Comparison of ENCODE assay signal across 21 cellular contexts in genomic region chr17:79739148-79740062, GRCh38. TPM values are rescaled to one million over a fixed set of nuclear protein-coding genes. Genes with fewer than 3 reads are reported as not detected.
DNase-seq lines count a peak whose midpoint lies in the region; ATAC-seq and TF ChIP-seq lines count a peak whose summit lies in the region.
"Had no signal": no experiment of that assay in that cellular context is flagged by ENCODE, and none has a peak within 500 bp of the region (broad histone marks: within the 10 kb centered on the region; RNA-seq: fewer than 3 reads in every experiment).

No MANE protein-coding gene starts in this region.

- TF ChIP-seq CTCF in astrocyte of the spinal cord (IDR thresholded peaks at IDR 0.05; ENCODE audit: low read depth, low read length) (no peak), nephron progenitor cell (IDR thresholded peaks at IDR 0.05) (no peak)

- H3K36me3 ChIP-seq in BLaER1 = no peaks in the 10 kb centered on the region
- H3K36me3 ChIP-seq: esophagus squamous epithelium had no signal

- in situ Hi-C loops in astrocyte of the spinal cord (cut with HindIII; ENCODE audit: low sequenced_read_pairs) = no loop called here

- H3K9me3 ChIP-seq in BLaER1 = no peaks in the 10 kb centered on the region
- H3K9me3 ChIP-seq: esophagus squamous epithelium had no signal

- no peaks in the 10 kb centered on the region for H3K27me3 ChIP-seq in BLaER1

- peaks cover 49% of the 10 kb centered on the region for H3K4me1 Mint-ChIP-seq in nephron progenitor cell
- H3K4me1 Mint-ChIP-seq: immature natural killer cell had no signal

- no peak overlapping the region for H3K27ac ChIP-seq in BLaER1
- H3K27ac ChIP-seq: esophagus squamous epithelium had no signal

- no peaks in the 10 kb centered on the region for H3K9me3 Mint-ChIP-seq in nephron progenitor cell
- H3K9me3 Mint-ChIP-seq: activated B cell treated with CpG ODN at 0.5 μM for 24 hours; activated T-helper 1 cell treated with anti-CD3 and anti-CD28 coated beads, Interleukin-12 subunit alpha, Interleukin-12 subunit beta, Interleukin-2, Interleukin-4 antibody, amounts not matched to agents 30 ng/mL and 10 ng/mL and 1 ng/mL, durations not matched to agents 14 hours and 24 hours and 36 hours; immature natural killer cell; natural killer cell treated with Interleukin-12 subunit alpha and Interleukin-12 subunit beta and Interleukin-15 and Interleukin-18, amount 100 ng/mL, for 72 hours; T-helper 1 cell treated with Interleukin-12 subunit alpha and Interleukin-12 subunit beta and Interleukin-4 antibody, amounts not matched to agents 30 μg/mL and 1 μg/mL, for 36 hours had no signal

- no peak overlapping the region for H3K4me3 ChIP-seq in BLaER1
- no peak overlapping the region for H3K4me3 ChIP-seq in astrocyte of the spinal cord (ENCODE audit: low read depth, low read length)
- H3K4me3 ChIP-seq: esophagus squamous epithelium, lung had no signal

- H3K27ac Mint-ChIP-seq in nephron progenitor cell = no peak overlapping the region
- H3K27ac Mint-ChIP-seq: activated B cell treated with CpG ODN at 0.5 μM for 24 hours; activated T-helper 1 cell treated with anti-CD3 and anti-CD28 coated beads, Interleukin-12 subunit alpha, Interleukin-12 subunit beta, Interleukin-2, Interleukin-4 antibody, amounts not matched to agents 30 ng/mL and 10 ng/mL and 1 ng/mL, durations not matched to agents 14 hours and 24 hours and 36 hours; immature natural killer cell; T-helper 1 cell treated with Interleukin-12 subunit alpha and Interleukin-12 subunit beta and Interleukin-4 antibody, amounts not matched to agents 30 μg/mL and 1 μg/mL, for 36 hours had no signal

- peaks cover 37% of the 10 kb centered on the region for H3K4me1 ChIP-seq in BLaER1

- DNase-seq in HT1080 (ENCODE audit: low read depth) (peak; percentile 62), astrocyte of the spinal cord (ENCODE audit: low read depth, low spot score) (peak; percentile 23), nephron progenitor cell (no peak), Right ventricle myocardium superior (no peak), RPMI8226 (no peak)
- DNase-seq: activated B cell treated with CpG ODN at 0.5 μM for 24 hours; activated CD8-positive, alpha-beta memory T cell treated with anti-CD3 and anti-CD28 coated beads for 24 hours; central memory CD4-positive, alpha-beta T cell; effector CD4-positive, alpha-beta T cell; esophagus squamous epithelium; immature natural killer cell; NCI-H1105 treated with DMSO at 0.1 percent for 48 hours; stimulated activated naive CD8-positive, alpha-beta T cell treated with anti-CD3 and anti-CD28 coated beads, Interleukin-15, Interleukin-2, amounts not matched to agents 100 U/mL and 50 U/mL, for 24 hours had no signal

- H3K9ac ChIP-seq in BLaER1 = no peak overlapping the region

- intact Hi-C loops in Right ventricle myocardium superior (cut with DNase I) = loop anchor here (5.0 kb wide), 1 partner anchor 248 kb away; no protein-coding TSS in a partner anchor

- no peaks in the 10 kb centered on the region for H4K20me1 ChIP-seq in BLaER1

- H3K36me3 Mint-ChIP-seq in nephron progenitor cell (ENCODE audit: low read depth) = no peaks in the 10 kb centered on the region
- H3K36me3 Mint-ChIP-seq: natural killer cell treated with Interleukin-12 subunit alpha and Interleukin-12 subunit beta and Interleukin-15 and Interleukin-18, amount 100 ng/mL, for 72 hours had no signal

- H3K4me3 Mint-ChIP-seq in nephron progenitor cell = peak overlapping the region; percentile 13
- H3K4me3 Mint-ChIP-seq: activated B cell treated with CpG ODN at 0.5 μM for 24 hours; activated T-helper 1 cell treated with anti-CD3 and anti-CD28 coated beads, Interleukin-12 subunit alpha, Interleukin-12 subunit beta, Interleukin-2, Interleukin-4 antibody, amounts not matched to agents 30 ng/mL and 10 ng/mL and 1 ng/mL, durations not matched to agents 14 hours and 24 hours and 36 hours; immature natural killer cell; natural killer cell treated with Interleukin-12 subunit alpha and Interleukin-12 subunit beta and Interleukin-15 and Interleukin-18, amount 100 ng/mL, for 72 hours; T-helper 1 cell treated with Interleukin-12 subunit alpha and Interleukin-12 subunit beta and Interleukin-4 antibody, amounts not matched to agents 30 μg/mL and 1 μg/mL, for 36 hours had no signal

- ATAC-seq in Right ventricle myocardium superior (ENCODE audit: poor library complexity) (no peak), HG02870 (IDR thresholded peaks at IDR 0.05; ENCODE audit: unreplicated experiment) (no peak), GM21717 (IDR thresholded peaks at IDR 0.05; ENCODE audit: unreplicated experiment) (no peak)
- ATAC-seq: natural killer cell treated with Interleukin-12 subunit alpha and Interleukin-12 subunit beta and Interleukin-15 and Interleukin-18, amount 100 ng/mL, for 72 hours; stimulated activated naive CD8-positive, alpha-beta T cell treated with anti-CD3 and anti-CD28 coated beads, Interleukin-15, Interleukin-2, amounts not matched to agents 100 U/mL and 50 U/mL, for 24 hours had no signal

- peaks cover 36% of the 10 kb centered on the region for H3K27me3 Mint-ChIP-seq in nephron progenitor cell (ENCODE audit: low read depth, poor library complexity)

- peak overlapping the region; percentile 97; the same call in 1 of the 2 replicates for H3K4me2 ChIP-seq in BLaER1

RNA-seq across cellular contexts. Expression of gene ENPP7, which starts 8.7 kb away (rescaled TPM):
- total RNA-seq in HT1080 (2014; rRNA removed; shearing (Covaris generic)) = not detected in 2 replicates
- not detected in 2 replicates for polyA plus RNA-seq in HT1080 (2015; cell fraction: cytosol; rRNA removed)
- polyA plus RNA-seq in HT1080 (2015; cell fraction: nucleus; rRNA removed) = not detected in 2 replicates
- not detected for total RNA-seq in Right ventricle myocardium superior
- total RNA-seq: esophagus squamous epithelium, glomerular endothelial cell had no signal
- polyA plus RNA-seq: lung had no signal

RNA-seq across cellular contexts. Expression of gene CBX2, which starts 38.5 kb away (rescaled TPM):
- total RNA-seq in HT1080 (2014; rRNA removed; shearing (Covaris generic)) = 7.1 and 8.0 TPM in 2 replicates
- 2.8 and 3.5 TPM in 2 replicates for polyA plus RNA-seq in HT1080 (2015; cell fraction: cytosol; rRNA removed)
- 4.9 and 5.7 TPM in 2 replicates for polyA plus RNA-seq in HT1080 (2015; cell fraction: nucleus; rRNA removed)
- total RNA-seq in Right ventricle myocardium superior = 4.2 TPM

RNA-seq across cellular contexts. Expression of gene CBX8, which starts 57.5 kb away (rescaled TPM):
- total RNA-seq in HT1080 (2014; rRNA removed; shearing (Covaris generic)) = 7.6 and 9.0 TPM in 2 replicates
- polyA plus RNA-seq in HT1080 (2015; cell fraction: cytosol; rRNA removed) = 2.1 and 3.0 TPM in 2 replicates
- polyA plus RNA-seq in HT1080 (2015; cell fraction: nucleus; rRNA removed) = 4.0 and 6.2 TPM in 2 replicates
- total RNA-seq in Right ventricle myocardium superior = 6.2 TPM

Comparison
In these comparisons a context has a peak if more than half of its experiments do, and no peak if none do; other contexts are left out.
1. DNase-seq: peak in HT1080 (single experiment) and astrocyte of the spinal cord (single experiment); none in nephron progenitor cell (single experiment), Right ventricle myocardium superior (single experiment) and RPMI8226 (single experiment).